In the genomic region with DNA sequence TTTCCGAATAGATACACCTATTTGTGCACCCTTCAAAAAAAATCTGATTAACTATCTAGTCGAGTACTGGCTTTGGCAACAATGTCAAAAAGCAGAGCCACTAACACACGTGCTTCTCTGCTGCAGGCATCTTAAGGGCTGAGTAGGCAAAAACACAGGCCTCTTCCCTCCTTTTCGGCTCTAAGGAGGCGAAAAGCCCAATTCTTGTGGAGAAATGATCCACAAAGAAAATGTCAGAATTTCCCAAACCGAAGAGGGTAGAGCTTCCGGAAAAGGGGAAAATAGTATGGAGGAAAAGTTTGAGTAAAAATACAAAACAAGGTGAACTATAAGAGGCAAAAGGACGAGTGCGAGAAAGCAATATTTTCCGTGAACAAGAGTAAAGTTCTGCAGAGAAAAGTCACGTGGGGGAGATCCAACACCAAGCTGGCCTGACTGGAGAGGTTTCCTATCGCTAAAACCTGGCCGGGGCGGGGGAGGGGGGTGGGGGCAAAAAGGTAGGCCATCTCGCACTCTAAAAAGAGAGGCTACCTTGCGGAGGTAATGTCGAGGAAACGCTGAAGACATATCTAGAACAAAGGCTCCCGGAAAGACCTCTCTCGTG, we compare ENCODE assay signal across 8 cellular contexts. TPM values are rescaled to one million over a fixed set of nuclear protein-coding genes. Genes with fewer than 3 reads are reported as not detected.
DNase-seq lines count a peak whose midpoint lies in the region; ATAC-seq, FAIRE-seq and TF ChIP-seq lines count a peak whose summit lies in the region.

No MANE protein-coding gene starts in this region.

- POLR2A ChIA-PET in A673 (lab: Charles Lee; ENCODE audit: low non-redundant PET): interaction anchor here (0.6 kb wide), 2 partner anchors 1799 to 1949 kb away, joined by 3 to 5 read pairs; no protein-coding TSS in a partner anchor

- ATAC-seq in HG03025 (IDR thresholded peaks at IDR 0.05; ENCODE audit: low FRiP score, unreplicated experiment): peak; percentile 14
- ATAC-seq in mucosa of descending colon: peak; percentile 58
- ATAC-seq in HG03565 (IDR thresholded peaks at IDR 0.05; ENCODE audit: unreplicated experiment): no peak

- no peaks in the 10 kb centered on the region for H3K27me3 ChIP-seq in A673 (replicated peaks; ENCODE audit: insufficient read depth, low read depth, low read length, poor library complexity)
- H3K27me3 ChIP-seq in effector memory CD4-positive, alpha-beta T cell (replicated peaks; ENCODE audit: control insufficient read depth, insufficient read depth, low read length, poor library complexity, severe bottlenecking): no peaks in the 10 kb centered on the region

- TF ChIP-seq CTCF in A673 (conservative IDR thresholded peaks at IDR 0.05; ENCODE audit: low read depth, low read length) (no peak), mucosa of descending colon (IDR thresholded peaks at IDR 0.05) (no peak)

- peak overlapping the region; percentile 96 for H3K27ac ChIP-seq in A673 (ENCODE audit: low read depth, low read length, poor library complexity, severe bottlenecking)
- H3K27ac ChIP-seq in effector memory CD4-positive, alpha-beta T cell (ENCODE audit: insufficient read depth, low read length, poor library complexity, severe bottlenecking): peak overlapping the region; percentile 98

- CTCF ChIA-PET in A673 (lab: Charles Lee): interaction anchor here (0.5 to 0.6 kb wide), 2 partner anchors 34 to 52 kb away, joined by 5 to 7 read pairs; no protein-coding TSS in a partner anchor

- DNase-seq in A673 (ENCODE audit: low spot score): peak; percentile 44
- DNase-seq in ELF-1 (ENCODE audit: low read depth, low spot score): peak; percentile 24
- peak; percentile 6 for DNase-seq in SK-N-DZ (ENCODE audit: low spot score)
- DNase-seq in effector memory CD4-positive, alpha-beta T cell: no peak
- peak in 1 of 3 donors; percentile 31 for DNase-seq in mucosa of descending colon
- DNase-seq in urothelium cell line (ENCODE audit: low spot score): peak; percentile 24

- H3K36me3 ChIP-seq in A673 (ENCODE audit: insufficient read depth, low read length, poor library complexity, severe bottlenecking): peaks cover 33% of the 10 kb centered on the region
- peaks cover 29% of the 10 kb centered on the region for H3K36me3 ChIP-seq in effector memory CD4-positive, alpha-beta T cell (ENCODE audit: control insufficient read depth, insufficient read depth, low read length)
- H3K36me3 ChIP-seq in mucosa of descending colon (ENCODE audit: low read depth): peaks cover 4% of the 10 kb centered on the region

- intact Hi-C loops in A673 (cut with micrococcal nuclease; ENCODE audit: unreplicated experiment): loop anchor here (10.0 kb wide), 1 partner anchor 1625 kb away; no protein-coding TSS in a partner anchor
- intact Hi-C loops in mucosa of descending colon (cut with DNase I, micrococcal nuclease): no loop called here

- H3K9me3 ChIP-seq in A673 (ENCODE audit: low read depth, low read length, poor library complexity, severe bottlenecking): no peaks in the 10 kb centered on the region
- H3K9me3 ChIP-seq in effector memory CD4-positive, alpha-beta T cell (ENCODE audit: control insufficient read depth, low read length): no peaks in the 10 kb centered on the region
- no peaks in the 10 kb centered on the region for H3K9me3 ChIP-seq in mucosa of descending colon

- TSS peak; percentile 58 for BruUV-seq in A673 (replicated peaks; lab: Mats Ljungman, UMichigan)

- H3K4me1 ChIP-seq in A673 (ENCODE audit: insufficient read depth, low read length, poor library complexity, severe bottlenecking) (peaks cover 11% of the 10 kb centered on the region), mucosa of descending colon (ENCODE audit: low read depth) (peaks cover 23% of the 10 kb centered on the region)
- peaks cover 8% of the 10 kb centered on the region for H3K4me1 ChIP-seq in effector memory CD4-positive, alpha-beta T cell (ENCODE audit: control insufficient read depth, insufficient read depth, low read length, poor library complexity, severe bottlenecking)

- FAIRE-seq in urothelium cell line (lab: Jason Lieb, UNC): no peak

- H3K4me3 ChIP-seq in A673 (ENCODE audit: low read depth, low read length, poor library complexity, severe bottlenecking): peak overlapping the region; percentile 81
- H3K4me3 ChIP-seq in effector memory CD4-positive, alpha-beta T cell (ENCODE audit: insufficient read depth, low read depth, low read length, poor library complexity, severe bottlenecking): peak overlapping the region; percentile 98
- peak overlapping the region; percentile 80 for H3K4me3 ChIP-seq in mucosa of descending colon

RNA-seq across cellular contexts. Expression of a gene that starts 0.6 kb away (rescaled TPM):
- total RNA-seq in A673 (2021): 112 and 113 TPM in 2 replicates
- polyA plus RNA-seq in SK-N-DZ (2014; cell fraction: cytosol; rRNA removed): 45.7 and 53.3 TPM in 2 replicates
- 404 and 592 TPM in 2 replicates for polyA plus RNA-seq in SK-N-DZ (2014; cell fraction: nucleus; rRNA removed)
- 100 to 1,000 TPM in 1 of 3 donors, 10 to 100 TPM in 2; 74.8 to 108 (median 94.9) TPM for total RNA-seq in mucosa of descending colon

RNA-seq across cellular contexts. Expression of a gene that starts 32.7 kb away (rescaled TPM):
- total RNA-seq in A673 (2021) (96.0 and 107 TPM in 2 replicates), mucosa of descending colon (10 to 100 TPM in 1 of 3 donors, 1 to 10 TPM in 2; 1.2 to 19.7 (median 1.3) TPM)
- 1.5 and 2.1 TPM in 2 replicates for polyA plus RNA-seq in SK-N-DZ (2014; cell fraction: cytosol; rRNA removed)
- polyA plus RNA-seq in SK-N-DZ (2014; cell fraction: nucleus; rRNA removed): 0.63 and 0.83 TPM in 2 replicates

Comparison
In these comparisons a context has a peak if more than half of its experiments do, and no peak if none do; other contexts are left out.
1. DNase-seq: peak in A673 (single experiment), ELF-1 (single experiment), SK-N-DZ (single experiment) and urothelium cell line (single experiment); none in effector memory CD4-positive, alpha-beta T cell (0 of 3).
2. Peak in every context shown above with its lines, with median percentiles within 50 percentile points of each other: H3K4me3 ChIP-seq.